In the genomic region with DNA sequence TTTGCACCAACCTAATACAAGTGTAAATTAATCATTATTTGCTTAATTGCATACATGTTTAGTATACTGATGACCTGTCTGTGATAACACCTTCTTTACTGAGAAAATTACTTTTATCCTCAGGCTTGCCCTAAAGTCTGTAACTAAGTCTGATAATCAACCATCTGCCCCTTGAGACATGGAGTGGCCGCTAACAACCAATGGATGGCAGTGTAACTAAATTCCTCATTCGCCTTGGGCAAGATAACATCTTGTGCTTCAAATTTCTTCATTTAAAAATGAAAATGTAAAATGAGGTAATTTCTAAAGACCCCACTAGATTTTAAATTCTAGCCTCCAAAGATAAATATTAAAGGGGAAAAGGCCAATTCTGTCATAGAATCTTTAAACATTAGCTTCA, we compare ENCODE assay signal across 14 cellular contexts.
A peak's percentile ranks its signal among the peaks of the same experiment; 100 is the strongest.
DNase-seq lines count a peak whose midpoint lies in the region; ATAC-seq, FAIRE-seq and TF ChIP-seq lines count a peak whose summit lies in the region.
"Had no signal": no experiment of that assay in that cellular context is flagged by ENCODE, and none has a peak within 500 bp of the region (broad histone marks: within the 10 kb centered on the region; RNA-seq: fewer than 3 reads in every experiment).

No MANE protein-coding gene starts in this region.

- peaks cover 7% of the 10 kb centered on the region; the same call in 1 of the 2 replicates for H3K36me3 Mint-ChIP-seq in HFFc6 (ENCODE audit: low read depth)
- H3K36me3 Mint-ChIP-seq in activated T-helper 17 cell treated with anti-CD3 and anti-CD28 coated beads, Interleukin-2, amount 50 U/mL, for 72 hours (ENCODE audit: low read depth): no peaks in the 10 kb centered on the region
- H3K36me3 Mint-ChIP-seq: CD8-positive, alpha-beta T cell; stimulated activated memory B cell treated with anti-CD40 and anti-IgM and Interleukin-4, amounts not matched to agents 10 μg/mL and 1 μg/mL and 100 μg/mL, for 72 hours had no signal

- no peak for FAIRE-seq in RCC 7860 (lab: Jason Lieb, UNC)

- TF ChIP-seq CTCF in BE2C (IDR thresholded peaks at IDR 0.05; ENCODE audit: low read depth, low read length) (peak; percentile 55), HFFc6 (IDR thresholded peaks at IDR 0.05) (peak; percentile 28; the same call in 1 of the 2 replicates), WERI-Rb-1 (IDR thresholded peaks at IDR 0.05; ENCODE audit: low read depth, low read length) (no peak)

- peak; percentile 40 for ATAC-seq in left lobe of liver
- ATAC-seq in HG02852 (IDR thresholded peaks at IDR 0.05; ENCODE audit: unreplicated experiment): no peak
- ATAC-seq in GM21825 (IDR thresholded peaks at IDR 0.05; ENCODE audit: unreplicated experiment): no peak
- no peak for ATAC-seq in activated T-helper 17 cell treated with anti-CD3 and anti-CD28 coated beads, Interleukin-2, amount 50 U/mL, for 72 hours (replicated peaks)
- ATAC-seq: CD8-positive, alpha-beta T cell; stimulated activated memory B cell treated with anti-CD40 and anti-IgM and Interleukin-4, amounts not matched to agents 10 μg/mL and 1 μg/mL and 100 μg/mL, for 72 hours had no signal

- no peaks in the 10 kb centered on the region for H3K9me3 ChIP-seq in BE2C
- H3K9me3 ChIP-seq in WERI-Rb-1 (ENCODE audit: severe bottlenecking): no peaks in the 10 kb centered on the region
- H3K9me3 ChIP-seq: colonic mucosa, SJCRH30 had no signal

- H3K4me1 Mint-ChIP-seq in HFFc6 (ENCODE audit: low read depth): peaks cover 20% of the 10 kb centered on the region
- no peaks in the 10 kb centered on the region for H3K4me1 Mint-ChIP-seq in activated T-helper 17 cell treated with anti-CD3 and anti-CD28 coated beads, Interleukin-2, amount 50 U/mL, for 72 hours
- H3K4me1 Mint-ChIP-seq: stimulated activated memory B cell treated with anti-CD40 and anti-IgM and Interleukin-4, amounts not matched to agents 10 μg/mL and 1 μg/mL and 100 μg/mL, for 72 hours had no signal

- no peaks in the 10 kb centered on the region for H3K9me3 Mint-ChIP-seq in HFFc6
- no peaks in the 10 kb centered on the region for H3K9me3 Mint-ChIP-seq in activated T-helper 17 cell treated with anti-CD3 and anti-CD28 coated beads, Interleukin-2, amount 50 U/mL, for 72 hours
- H3K9me3 Mint-ChIP-seq: CD8-positive, alpha-beta T cell; stimulated activated memory B cell treated with anti-CD40 and anti-IgM and Interleukin-4, amounts not matched to agents 10 μg/mL and 1 μg/mL and 100 μg/mL, for 72 hours had no signal

- no peaks in the 10 kb centered on the region for H3K27me3 ChIP-seq in BE2C
- H3K27me3 ChIP-seq in WERI-Rb-1 (ENCODE audit: insufficient read depth, low read depth, severe bottlenecking): no peaks in the 10 kb centered on the region
- H3K27me3 ChIP-seq: colonic mucosa, SJCRH30 had no signal

- DNase-seq in BE2C: no peak
- DNase-seq in HFFc6: no peak
- peak; percentile 36 for DNase-seq in WERI-Rb-1
- no peak for DNase-seq in left lobe of liver (ENCODE audit: low spot score)
- no peak for DNase-seq in RCC 7860 (ENCODE audit: low spot score)
- DNase-seq: activated effector memory CD4-positive, alpha-beta T cell treated with anti-CD3 and anti-CD28 coated beads, Interleukin-2, amount 50 U/mL, for 16 hours; CD8-positive, alpha-beta T cell; colonic mucosa; head of caudate nucleus had no signal

- H3K27ac Mint-ChIP-seq in HFFc6: no peak overlapping the region
- no peak overlapping the region for H3K27ac Mint-ChIP-seq in activated T-helper 17 cell treated with anti-CD3 and anti-CD28 coated beads, Interleukin-2, amount 50 U/mL, for 72 hours
- H3K27ac Mint-ChIP-seq: CD8-positive, alpha-beta T cell; stimulated activated memory B cell treated with anti-CD40 and anti-IgM and Interleukin-4, amounts not matched to agents 10 μg/mL and 1 μg/mL and 100 μg/mL, for 72 hours had no signal

- no peak overlapping the region for H3K4me3 Mint-ChIP-seq in HFFc6
- H3K4me3 Mint-ChIP-seq in activated T-helper 17 cell treated with anti-CD3 and anti-CD28 coated beads, Interleukin-2, amount 50 U/mL, for 72 hours: no peak overlapping the region
- H3K4me3 Mint-ChIP-seq: CD8-positive, alpha-beta T cell; stimulated activated memory B cell treated with anti-CD40 and anti-IgM and Interleukin-4, amounts not matched to agents 10 μg/mL and 1 μg/mL and 100 μg/mL, for 72 hours had no signal

- H3K4me3 ChIP-seq in BE2C (ENCODE audit: low read depth, low read length) (no peak overlapping the region), WERI-Rb-1 (ENCODE audit: low read depth, low read length) (no peak overlapping the region)
- H3K4me3 ChIP-seq: colonic mucosa, SJCRH30 had no signal

- peak overlapping the region; percentile 81 for H3K27ac ChIP-seq in WERI-Rb-1
- H3K27ac ChIP-seq: colonic mucosa, SJCRH30 had no signal

- H3K4me1 ChIP-seq in BE2C: peaks cover 7% of the 10 kb centered on the region
- H3K4me1 ChIP-seq: colonic mucosa had no signal

- H3K27me3 Mint-ChIP-seq in HFFc6 (ENCODE audit: insufficient read depth): no peaks in the 10 kb centered on the region; the same call in 1 of the 2 replicates
- peaks cover 11% of the 10 kb centered on the region for H3K27me3 Mint-ChIP-seq in activated T-helper 17 cell treated with anti-CD3 and anti-CD28 coated beads, Interleukin-2, amount 50 U/mL, for 72 hours

- H3K36me3 ChIP-seq in BE2C (no peaks in the 10 kb centered on the region; the same call in none of the 2 replicates), WERI-Rb-1 (peaks cover 6% of the 10 kb centered on the region; the same call in 1 of the 2 replicates)
- H3K36me3 ChIP-seq: colonic mucosa had no signal
